In genomic region chr13:55649485-55649884, GRCh38 we compare ENCODE assay signal across 18 cellular contexts.
DNase-seq lines count a peak whose midpoint lies in the region; ATAC-seq, FAIRE-seq and TF ChIP-seq lines count a peak whose summit lies in the region.
"Had no signal": no experiment of that assay in that cellular context is flagged by ENCODE, and none has a peak within 500 bp of the region (broad histone marks: within the 10 kb centered on the region; RNA-seq: fewer than 3 reads in every experiment).

No MANE protein-coding gene starts in this region.

- ATAC-seq in K562: no peak
- no peak for ATAC-seq in HG03565 (IDR thresholded peaks at IDR 0.05; ENCODE audit: unreplicated experiment)
- no peak for ATAC-seq in HG03521 (IDR thresholded peaks at IDR 0.05; ENCODE audit: unreplicated experiment)
- ATAC-seq: GM23338, HCT116 had no signal

- H3K9me3 ChIP-seq in HUES6 (ENCODE audit: control insufficient read depth, insufficient read depth, low read depth, low read length): no peaks in the 10 kb centered on the region
- no peaks in the 10 kb centered on the region for H3K9me3 ChIP-seq in K562 (replicated peaks; ENCODE audit: control insufficient read depth, insufficient read depth, low read depth, low read length)
- H3K9me3 ChIP-seq: BLaER1 had no signal

- H3K4me2 ChIP-seq in K562 (ENCODE audit: insufficient read depth, low read length): no peak overlapping the region
- H3K4me2 ChIP-seq: BLaER1, GM23338, KMS-11 had no signal

- H3K79me2 ChIP-seq in K562 (ENCODE audit: control insufficient read depth, insufficient read depth, low read length): no peaks in the 10 kb centered on the region

- 8% methylated on average over 1 of the region's 1 CpG for WGBS in K562 (ENCODE audit: insufficient coverage, low coverage, missing lambda C conversion rate)

- in situ Hi-C loops in K562 (cut with MboI): no loop called here

- CTCF ChIA-PET in K562 (lab: Yijun Ruan, JAX; ENCODE audit: low intra/inter-chr PET ratio): no interaction called here

- H3K4me3 ChIP-seq in HUES6 (ENCODE audit: low read depth, low read length) (no peak overlapping the region), K562 (no peak overlapping the region)
- H3K4me3 ChIP-seq: BLaER1, GM23338 had no signal

- H3K27me3 ChIP-seq in HUES6 (ENCODE audit: control insufficient read depth, insufficient read depth, low read length): no peaks in the 10 kb centered on the region
- no peaks in the 10 kb centered on the region for H3K27me3 ChIP-seq in K562 (ENCODE audit: control insufficient read depth in 2 of 2, insufficient read depth in 2 of 2, low read length in 2 of 2)
- H3K27me3 ChIP-seq: BLaER1 had no signal

- H4K20me1 ChIP-seq in K562 (replicated peaks; ENCODE audit: control insufficient read depth, insufficient read depth, low read length): no peaks in the 10 kb centered on the region
- H4K20me1 ChIP-seq: BLaER1 had no signal

- no peak for FAIRE-seq in K562 (lab: Jason Lieb, UNC)

- intact Hi-C loops in K562 (cut with micrococcal nuclease): no loop called here

- TF ChIP-seq CTCF in K562 (IDR thresholded peaks at IDR 0.05 in 2 of 3, conservative IDR thresholded peaks at IDR 0.05 in 1 of 3; ENCODE audit: insufficient read depth in 2 of 3, low read depth in 1 of 3, low read length in 3 of 3): no peak

- H3K9me1 ChIP-seq in K562 (ENCODE audit: control insufficient read depth, insufficient read depth, low read length): no peaks in the 10 kb centered on the region

- no peak for TF ChIP-seq POLR2A in K562 (conservative IDR thresholded peaks at IDR 0.05)

- peaks cover 35% of the 10 kb centered on the region for H3K4me1 ChIP-seq in HUES6 (ENCODE audit: control insufficient read depth, insufficient read depth, low read length)
- no peaks in the 10 kb centered on the region for H3K4me1 ChIP-seq in K562 (replicated peaks in 1 of 2; ENCODE audit: control insufficient read depth in 2 of 2, insufficient read depth in 2 of 2, low read length in 2 of 2)
- H3K4me1 ChIP-seq: BLaER1 had no signal

- BruUV-seq in K562 (replicated peaks; lab: Mats Ljungman, UMichigan): no TSS peak

- H3K36me3 ChIP-seq in HUES6 (ENCODE audit: control insufficient read depth, insufficient read depth, low read length) (peaks cover 1% of the 10 kb centered on the region; the same call in 1 of the 2 replicates), K562 (ENCODE audit: control insufficient read depth, insufficient read depth, low read length) (no peaks in the 10 kb centered on the region)
- H3K36me3 ChIP-seq: BLaER1 had no signal

- DNase-seq in NCI-H82 (lab: John Stamatoyannopoulos, UW) (peak; percentile 5), NCI-H82 treated with DMSO at 0.1 percent for 48 hours (lab: John Stamatoyannopoulos, UW; ENCODE audit: unreplicated experiment) (no peak), K562 (ENCODE audit: extremely low read depth in 1 of 4, low spot score in 3 of 4) (no peak)
- DNase-seq in stimulated activated naive CD4-positive, alpha-beta T cell (lab: John Stamatoyannopoulos, UW): no peak
- DNase-seq: CD4-positive, alpha-beta memory T cell; DMS79 treated with DMSO at 0.1 percent for 48 hours; GF-D8; H7; HFFc6 had no signal

- 0 out of 2 replicates have a peak overlapping the region, but pooled peaks have one; percentile 20 for H3K27ac ChIP-seq in HUES6 (ENCODE audit: low read depth, low read length)
- H3K27ac ChIP-seq in K562 (ENCODE audit: extremely low read depth, low read depth, low read length): no peak overlapping the region
- H3K27ac ChIP-seq: 22Rv1, BLaER1, HL-60, KMS-11 had no signal

- no peak for TF ChIP-seq RAD21 in K562 (CRISPR knock-in tag; conservative IDR thresholded peaks at IDR 0.05 in 1 of 2, IDR thresholded peaks at IDR 0.05 in 1 of 2)

- POLR2A ChIA-PET in K562 (lab: Yijun Ruan, JAX): no interaction called here

- TF ChIP-seq EP300 in K562 (IDR thresholded peaks at IDR 0.05; ENCODE audit: low read length): no peak

- H3K9ac ChIP-seq in HUES6 (ENCODE audit: low read length) (no peak overlapping the region), K562 (ENCODE audit: insufficient read depth in 1 of 2, low read depth in 2 of 2, low read length in 2 of 2) (no peak overlapping the region)
- H3K9ac ChIP-seq: BLaER1, KMS-11 had no signal

- H2AFZ ChIP-seq in K562 (ENCODE audit: low read depth, low read length): no peak overlapping the region
- H2AFZ ChIP-seq: GM23338 had no signal

TF ChIP-seq in K562, 482 proteins besides CTCF, POLR2A, EP300 and RAD21:
- TF ChIP-seq PURB (CRISPR knock-in tag; IDR thresholded peaks at IDR 0.05; ENCODE audit: low read depth): no peak
- 0 out of 2 replicates have a peak, but pooled peaks have one; percentile 23 for TF ChIP-seq MAFG (tag; conservative IDR thresholded peaks at IDR 0.05)
- no peak for TF ChIP-seq NRF1 (conservative IDR thresholded peaks at IDR 0.05 in 1 of 2, IDR thresholded peaks at IDR 0.05 in 1 of 2)
- peak; percentile 52 for TF ChIP-seq ZNF316 (IDR thresholded peaks at IDR 0.05)
- peak; percentile 12; the same call in 1 of the 2 replicates for TF ChIP-seq C11orf30 (IDR thresholded peaks at IDR 0.05; ENCODE audit: low read depth)
- TF ChIP-seq MAFK (IDR thresholded peaks at IDR 0.05; ENCODE audit: low read length): 0 out of 2 replicates have a peak, but pooled peaks have one; percentile 28
- TF ChIP-seq RNF219 (CRISPR knock-in tag; IDR thresholded peaks at IDR 0.05): no peak
- TF ChIP-seq MAFF (IDR thresholded peaks at IDR 0.05; ENCODE audit: low read length): peak; percentile 20; the same call in 1 of the 2 replicates
- no peak for TF ChIP-seq EWSR1 (IDR thresholded peaks at IDR 0.05; ENCODE audit: borderline replicate concordance, low read depth, partially characterized antibody)
- TF ChIP-seq HDAC2 (IDR thresholded peaks at IDR 0.05): no peak
- no peak for TF ChIP-seq TEAD4 (IDR thresholded peaks at IDR 0.05; ENCODE audit: low read length)
- TF ChIP-seq TEAD4 (CRISPR knock-in tag; IDR thresholded peaks at IDR 0.05; ENCODE audit: borderline replicate concordance): no peak
